In the genomic region with DNA sequence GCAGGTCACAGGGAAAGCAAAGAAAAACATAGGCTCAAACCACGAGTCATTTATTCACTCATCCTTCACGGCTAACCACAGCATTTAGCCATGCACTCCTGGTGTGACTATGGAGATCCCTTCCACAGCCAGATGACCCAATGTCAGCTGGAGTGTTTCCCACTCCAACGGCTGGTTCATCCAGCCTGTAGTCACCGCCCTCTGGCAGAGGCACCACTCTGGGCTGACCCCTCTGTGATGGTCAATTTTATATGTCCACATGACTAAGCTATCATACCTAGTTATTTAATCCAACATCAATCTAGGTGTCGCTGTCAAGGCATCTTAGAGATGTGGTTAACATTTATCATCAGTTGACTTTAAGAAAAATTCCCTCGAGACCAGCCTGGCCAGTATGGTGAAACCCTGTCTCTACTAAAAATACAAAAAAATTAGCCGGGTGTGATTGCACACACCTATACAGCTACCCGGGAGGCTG, we compare ENCODE assay signal across 11 cellular contexts. TPM values are rescaled to one million over a fixed set of nuclear protein-coding genes. Genes with fewer than 3 reads are reported as not detected.
DNase-seq lines count a peak whose midpoint lies in the region; ATAC-seq and TF ChIP-seq lines count a peak whose summit lies in the region.
"Had no signal": no experiment of that assay in that cellular context is flagged by ENCODE, and none has a peak within 500 bp of the region (broad histone marks: within the 10 kb centered on the region; RNA-seq: fewer than 3 reads in every experiment).

No MANE protein-coding gene starts in this region.

- ATAC-seq in T-cell (replicated peaks in 1 of 4) (no peak), heart left ventricle (peak; percentile 8 to 82 (median 62)), upper lobe of left lung (ENCODE audit: low FRiP score in 2 of 2) (peak; percentile 44 to 87)

- H3K27me3 ChIP-seq in heart left ventricle (no peaks in the 10 kb centered on the region), upper lobe of left lung (no peaks in the 10 kb centered on the region), BE2C (no peaks in the 10 kb centered on the region)

- peak overlapping the region in 3 of 12 donors; percentile 17 to 48 (median 27) for H3K27ac ChIP-seq in heart left ventricle
- peak overlapping the region in 1 of 4 donors; percentile 42 for H3K27ac ChIP-seq in upper lobe of left lung
- H3K27ac ChIP-seq: parathyroid adenoma had no signal

- TF ChIP-seq POLR2A in heart left ventricle (IDR thresholded peaks at IDR 0.05) (no peak), upper lobe of left lung (IDR thresholded peaks at IDR 0.05) (no peak)

- no peak for DNase-seq in activated naive CD4-positive, alpha-beta T cell (lab: John Stamatoyannopoulos, UW)
- DNase-seq in T-cell (no peak), heart left ventricle (peak in 2 of 5 donors; percentile 44 to 60), upper lobe of left lung (no peak), NCI-H2107 (lab: John Stamatoyannopoulos, UW) (no peak), BE2C (no peak), NCI-H1092 (lab: John Stamatoyannopoulos, UW) (no peak)
- DNase-seq: activated CD4-positive, alpha-beta T cell treated with anti-CD3 and anti-CD28 coated beads for 4 hours; cerebellar nuclear complex had no signal

- no peaks in the 10 kb centered on the region for H3K9me3 Mint-ChIP-seq in activated naive CD4-positive, alpha-beta T cell treated with anti-CD3 and anti-CD28 coated beads, Interleukin-2, amount 50 U/mL, for 24 hours
- no peaks in the 10 kb centered on the region for H3K9me3 Mint-ChIP-seq in T-cell

- no peak for TF ChIP-seq CTCF in heart left ventricle (IDR thresholded peaks at IDR 0.05)
- no peak for TF ChIP-seq CTCF in upper lobe of left lung (IDR thresholded peaks at IDR 0.05)
- TF ChIP-seq CTCF in BE2C (IDR thresholded peaks at IDR 0.05; ENCODE audit: low read depth, low read length), result no peak

- H3K36me3 Mint-ChIP-seq in activated naive CD4-positive, alpha-beta T cell treated with anti-CD3 and anti-CD28 coated beads, Interleukin-2, amount 50 U/mL, for 24 hours, result no peaks in the 10 kb centered on the region
- H3K36me3 Mint-ChIP-seq in T-cell, result no peaks in the 10 kb centered on the region

- no peak for TF ChIP-seq EP300 in upper lobe of left lung (IDR thresholded peaks at IDR 0.05)

- CTCF ChIA-PET in T-cell (lab: Charles Lee), result interaction anchor here (0.8 to 1.9 kb wide), 3 partner anchors 30 to 50 kb away, joined by 3 to 8 read pairs (median 3); no protein-coding TSS in a partner anchor

- WGBS in heart left ventricle, 4 donors, result 73 to 85% (median 81%) methylated on average over 8 of the region's 8 CpGs
- 68 to 73% methylated on average over 8 of the region's 8 CpGs for WGBS in upper lobe of left lung, 2 donors

- no peak overlapping the region for H3K4me3 ChIP-seq in heart left ventricle
- no peak overlapping the region for H3K4me3 ChIP-seq in upper lobe of left lung
- H3K4me3 ChIP-seq in BE2C (ENCODE audit: low read depth, low read length), result no peak overlapping the region

- peaks cover 0 to 26% (median 5%) of the 10 kb centered on the region in 12 donors for H3K4me1 ChIP-seq in heart left ventricle
- H3K4me1 ChIP-seq in upper lobe of left lung, result peaks cover 0 to 12% (median 6%) of the 10 kb centered on the region in 4 donors
- no peaks in the 10 kb centered on the region for H3K4me1 ChIP-seq in BE2C
- H3K4me1 ChIP-seq: parathyroid adenoma had no signal

- H3K27me3 Mint-ChIP-seq in activated naive CD4-positive, alpha-beta T cell treated with anti-CD3 and anti-CD28 coated beads, Interleukin-2, amount 50 U/mL, for 24 hours, result no peaks in the 10 kb centered on the region
- no peaks in the 10 kb centered on the region for H3K27me3 Mint-ChIP-seq in T-cell

- H3K36me3 ChIP-seq in heart left ventricle (no peaks in the 10 kb centered on the region), upper lobe of left lung (no peaks in the 10 kb centered on the region), BE2C (no peaks in the 10 kb centered on the region)

- intact Hi-C loops in heart left ventricle (cut with DNase I), result no loop called here

- H3K4me1 Mint-ChIP-seq in activated naive CD4-positive, alpha-beta T cell treated with anti-CD3 and anti-CD28 coated beads, Interleukin-2, amount 50 U/mL, for 24 hours, result peaks cover 73% of the 10 kb centered on the region
- peaks cover 76 to 79% (median 78%) of the 10 kb centered on the region in 3 donors for H3K4me1 Mint-ChIP-seq in T-cell

- peak overlapping the region; percentile 74 for H3K27ac Mint-ChIP-seq in activated naive CD4-positive, alpha-beta T cell treated with anti-CD3 and anti-CD28 coated beads, Interleukin-2, amount 50 U/mL, for 24 hours
- peak overlapping the region; percentile 80 to 85 for H3K27ac Mint-ChIP-seq in T-cell

- H3K9me3 ChIP-seq in heart left ventricle (no peaks in the 10 kb centered on the region), upper lobe of left lung (no peaks in the 10 kb centered on the region), BE2C (no peaks in the 10 kb centered on the region; the same call in 1 of the 2 replicates)

- no peak overlapping the region for H3K4me3 Mint-ChIP-seq in activated naive CD4-positive, alpha-beta T cell treated with anti-CD3 and anti-CD28 coated beads, Interleukin-2, amount 50 U/mL, for 24 hours
- H3K4me3 Mint-ChIP-seq in T-cell, result no peak overlapping the region

- POLR2A ChIA-PET in T-cell (lab: Charles Lee), result interaction anchor here (0.6 kb wide), 6 partner anchors 14 to 272 kb away, joined by 3 to 5 read pairs (median 4); no protein-coding TSS in a partner anchor

RNA-seq across cellular contexts. Expression of a gene that starts 9.5 kb away (rescaled TPM):
- total RNA-seq in T-cell, result 100 to 1,000 TPM in 4 of 5 donors, 10 to 100 TPM in 1; 92.8 to 184 (median 166) TPM
- total RNA-seq in heart left ventricle, result 10 to 100 TPM in 8 of 9 donors, 1 to 10 TPM in 1; 9.6 to 28.0 (median 12.5) TPM
- 10 to 100 TPM; 11.0 to 15.4 TPM for polyA plus RNA-seq in heart left ventricle
- total RNA-seq in upper lobe of left lung, result 10 to 100 TPM in 5 of 6 donors, 1 to 10 TPM in 1; 8.0 to 42.4 (median 19.2) TPM
- 49.6 TPM for polyA plus RNA-seq in BE2C (2012; ENCODE audit: insufficient read depth, insufficient read length, low read depth)

RNA-seq across cellular contexts. Expression of a gene that starts 40.1 kb away (rescaled TPM):
- total RNA-seq in T-cell, result 100 to 1,000 TPM in 3 of 5 donors, 10 to 100 TPM in 2; 67.6 to 170 (median 157) TPM
- 1 to 10 TPM in 7 of 9 donors, under 1 TPM in 2; 0.93 to 7.8 (median 1.8) TPM for total RNA-seq in heart left ventricle
- polyA plus RNA-seq in heart left ventricle, result 1 to 10 TPM; 1.7 to 2.4 TPM
- 10 to 100 TPM in 2 of 6 donors, 1 to 10 TPM in 4; 2.9 to 29.3 (median 6.6) TPM for total RNA-seq in upper lobe of left lung
- 2.3 TPM for polyA plus RNA-seq in BE2C (2012; ENCODE audit: insufficient read depth, insufficient read length, low read depth)

RNA-seq across cellular contexts. Expression of a gene that starts 43.8 kb away (rescaled TPM):
- total RNA-seq in T-cell (10 to 100 TPM; 27.5 to 55.2 (median 47.7) TPM), heart left ventricle (10 to 100 TPM; 10.2 to 17.9 (median 13.4) TPM), upper lobe of left lung (10 to 100 TPM; 11.4 to 56.8 (median 40.1) TPM)
- 10 to 100 TPM in 1 of 2 donors, 1 to 10 TPM in 1; 4.8 to 16.5 TPM for polyA plus RNA-seq in heart left ventricle
- polyA plus RNA-seq in BE2C (2012; ENCODE audit: insufficient read depth, insufficient read length, low read depth), result 92.1 TPM

Comparison
In these comparisons a context has a peak if more than half of its experiments do, and no peak if none do; other contexts are left out.
1. ATAC-seq: peak in heart left ventricle (4 of 4) and upper lobe of left lung (2 of 2); none in T-cell (0 of 4).